Comparison of ENCODE assay signal across 8 cellular contexts in the genomic region with DNA sequence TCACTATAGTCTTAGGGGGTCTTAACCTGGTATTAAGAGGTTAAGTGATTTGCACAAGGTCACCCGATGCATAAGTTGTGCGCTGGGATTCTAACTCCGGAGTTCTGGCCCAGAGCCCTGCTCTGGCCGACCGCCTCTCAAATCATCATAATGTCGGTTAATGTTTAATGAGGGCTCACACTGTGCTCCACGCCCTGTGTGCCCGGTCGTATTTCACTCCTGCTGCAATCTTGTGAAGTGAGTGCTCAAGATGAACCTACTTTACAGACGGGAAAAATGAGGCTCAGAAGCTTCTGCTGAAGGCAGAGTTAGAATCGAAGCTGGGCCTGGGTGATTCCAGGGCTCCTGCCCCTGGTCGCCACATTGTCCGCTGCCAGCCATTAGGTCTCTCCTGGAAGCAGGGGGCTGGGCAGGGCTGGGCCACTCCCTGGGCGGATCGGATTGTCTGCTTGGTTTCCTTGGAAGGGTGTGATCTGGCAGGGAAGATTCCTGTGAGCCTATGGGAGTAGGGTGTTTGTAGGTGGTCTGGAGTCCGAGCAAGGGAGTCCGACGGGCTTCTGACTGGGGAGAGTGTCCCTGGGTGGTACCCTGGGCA. TPM values are rescaled to one million over a fixed set of nuclear protein-coding genes. Genes with fewer than 3 reads are reported as not detected.
DNase-seq lines count a peak whose midpoint lies in the region; ATAC-seq, FAIRE-seq and TF ChIP-seq lines count a peak whose summit lies in the region.

No MANE protein-coding gene starts in this region.

- H3K27me3 ChIP-seq in esophagus muscularis mucosa: peaks cover 0 to 3% (median 0%) of the 10 kb centered on the region in 4 donors
- no peaks in the 10 kb centered on the region for H3K27me3 ChIP-seq in pancreas

- H3K9me3 ChIP-seq in esophagus muscularis mucosa: no peaks in the 10 kb centered on the region
- no peaks in the 10 kb centered on the region for H3K9me3 ChIP-seq in pancreas

- H3K36me3 ChIP-seq in esophagus muscularis mucosa: no peaks in the 10 kb centered on the region
- no peaks in the 10 kb centered on the region for H3K36me3 ChIP-seq in pancreas

- 6% methylated on average over 16 of the region's 18 CpGs for WGBS in esophagus muscularis mucosa
- WGBS in pancreas, 2 donors: 12 to 14% methylated on average over 18 of the region's 18 CpGs

- H3K4me1 ChIP-seq in esophagus muscularis mucosa: peaks cover 60 to 81% (median 75%) of the 10 kb centered on the region in 4 donors
- peaks cover 18 to 39% (median 37%) of the 10 kb centered on the region in 3 donors for H3K4me1 ChIP-seq in pancreas

- peak; percentile 71 to 81 (median 78) for ATAC-seq in pancreas
- ATAC-seq in GM18861 (IDR thresholded peaks at IDR 0.05; ENCODE audit: unreplicated experiment): no peak

- no peak for TF ChIP-seq POLR2A in esophagus muscularis mucosa (IDR thresholded peaks at IDR 0.05; ENCODE audit: low read depth)

- intact Hi-C loops in esophagus muscularis mucosa (cut with DNase I): loop anchor here (5.0 kb wide), 1 partner anchor 406 kb away; a partner anchor contains a TSS
- intact Hi-C loops in pancreas (cut with DNase I): no loop called here

- H3K4me3 ChIP-seq in esophagus muscularis mucosa (peak overlapping the region; percentile 81 to 97 (median 90)), pancreas (peak overlapping the region in 3 of 4 donors; percentile 78 to 94 (median 90))

- no peak for TF ChIP-seq CTCF in esophagus muscularis mucosa (IDR thresholded peaks at IDR 0.05)
- no peak for TF ChIP-seq CTCF in pancreas (IDR thresholded peaks at IDR 0.05)

- no peak for FAIRE-seq in pancreas (lab: Jason Lieb, UNC)

- peak overlapping the region; percentile 75 to 86 (median 82) for H3K27ac ChIP-seq in esophagus muscularis mucosa (replicated peaks in 1 of 4)
- H3K27ac ChIP-seq in pancreas: peak overlapping the region; percentile 68 to 89 (median 82)

- DNase-seq in NOMO-1 treated with DMSO at 0.1 percent for 48 hours (lab: John Stamatoyannopoulos, UW; ENCODE audit: unreplicated experiment) (peak; percentile 6), NOMO-1 treated with dmso at 0.1 percent for 144 hours (lab: John Stamatoyannopoulos, UW; ENCODE audit: unreplicated experiment) (no peak), RKO (ENCODE audit: low spot score) (peak; percentile 36), esophagus muscularis mucosa (ENCODE audit: extremely low spot score) (no peak), pancreas (peak in 5 of 6 donors; percentile 79 to 90 (median 84)), NCI-H187 treated with DMSO at 0.1 percent for 48 hours (lab: John Stamatoyannopoulos, UW) (no peak)
- no peak for DNase-seq in stimulated activated CD4-positive, alpha-beta T cell treated with anti-CD3 and anti-CD28 coated beads, Interleukin-4, amount 100 ng/mL, for 24 hours

- TF ChIP-seq EP300 in esophagus muscularis mucosa (IDR thresholded peaks at IDR 0.05): no peak

RNA-seq across cellular contexts. Expression of a gene that starts 1.1 kb away (rescaled TPM):
- total RNA-seq in esophagus muscularis mucosa: 10 to 100 TPM in 2 of 4 donors, 1 to 10 TPM in 2; 8.3 to 18.4 (median 11.0) TPM
- total RNA-seq in pancreas: 10 to 100 TPM; 19.4 to 37.2 (median 28.5) TPM
- 10 to 100 TPM; 29.9 to 38.4 TPM for polyA plus RNA-seq in pancreas

RNA-seq across cellular contexts. Expression of a gene that starts 42.5 kb away (rescaled TPM):
- not detected for total RNA-seq in esophagus muscularis mucosa
- under 1 TPM in 1 of 6 donors, not detected in 5; 0.09 TPM for total RNA-seq in pancreas
- polyA plus RNA-seq in pancreas: under 1 TPM; 0.11 to 0.42 TPM

Comparison
In these comparisons a context has a peak if more than half of its experiments do, and no peak if none do; other contexts are left out.
1. DNase-seq: peak in NOMO-1 treated with DMSO at 0.1 percent for 48 hours (single experiment), RKO (single experiment) and pancreas (5 of 6); none in NOMO-1 treated with dmso at 0.1 percent for 144 hours (single experiment), esophagus muscularis mucosa (single experiment), NCI-H187 treated with DMSO at 0.1 percent for 48 hours (single experiment) and stimulated activated CD4-positive, alpha-beta T cell treated with anti-CD3 and anti-CD28 coated beads, Interleukin-4, amount 100 ng/mL, for 24 hours (single experiment).